Comparison of ENCODE assay signal across 8 cellular contexts in genomic region chr13:20773194-20774080, GRCh38. TPM values are rescaled to one million over a fixed set of nuclear protein-coding genes. Genes with fewer than 3 reads are reported as not detected.
A peak's percentile ranks its signal among the peaks of the same experiment; 100 is the strongest.
DNase-seq lines count a peak whose midpoint lies in the region; ATAC-seq and TF ChIP-seq lines count a peak whose summit lies in the region.

A gene with protein sequence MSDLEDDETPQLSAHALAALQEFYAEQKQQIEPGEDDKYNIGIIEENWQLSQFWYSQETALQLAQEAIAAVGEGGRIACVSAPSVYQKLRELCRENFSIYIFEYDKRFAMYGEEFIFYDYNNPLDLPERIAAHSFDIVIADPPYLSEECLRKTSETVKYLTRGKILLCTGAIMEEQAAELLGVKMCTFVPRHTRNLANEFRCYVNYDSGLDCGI (minus strand): TSS chr13:20773961. CDS start chr13:20757598, 16,363 bp downstream.

- peaks cover 17% of the 10 kb centered on the region for H3K9me3 Mint-ChIP-seq in dendritic cell treated with granulocyte-macrophage colony-stimulating factor and Interleukin-4, amounts not matched to agents 40 ng/mL and 50 ng/mL, for 4 days

- H3K4me1 Mint-ChIP-seq in dendritic cell treated with granulocyte-macrophage colony-stimulating factor and Interleukin-4, amounts not matched to agents 40 ng/mL and 50 ng/mL, for 4 days (ENCODE audit: low read depth), result peaks cover 14% of the 10 kb centered on the region

- no peak for TF ChIP-seq CTCF in left lung (IDR thresholded peaks at IDR 0.05)

- H3K27me3 Mint-ChIP-seq in dendritic cell treated with granulocyte-macrophage colony-stimulating factor and Interleukin-4, amounts not matched to agents 40 ng/mL and 50 ng/mL, for 4 days, result no peaks in the 10 kb centered on the region

- intact Hi-C loops in dendritic cell treated with granulocyte-macrophage colony-stimulating factor and Interleukin-4, amounts not matched to agents 40 ng/mL and 50 ng/mL, for 4 days (cut with micrococcal nuclease), result loop anchor here (5.0 kb wide), 2 partner anchors 61 to 206 kb away; partner anchors contain the start of gene IFT88
- intact Hi-C loops in left lung (cut with DNase I), result no loop called here

- H3K36me3 Mint-ChIP-seq in dendritic cell treated with granulocyte-macrophage colony-stimulating factor and Interleukin-4, amounts not matched to agents 40 ng/mL and 50 ng/mL, for 4 days (ENCODE audit: low read depth), result peaks cover 26% of the 10 kb centered on the region

- H3K4me3 Mint-ChIP-seq in dendritic cell treated with granulocyte-macrophage colony-stimulating factor and Interleukin-4, amounts not matched to agents 40 ng/mL and 50 ng/mL, for 4 days, result peak within 1 kb of the TSS; percentile 87

- H3K27me3 ChIP-seq in BLaER1, result no peaks in the 10 kb centered on the region
- H3K27me3 ChIP-seq in left lung, result no peaks in the 10 kb centered on the region

- peaks cover 32% of the 10 kb centered on the region for H3K9me3 ChIP-seq in BLaER1
- peaks cover 0 to 3% of the 10 kb centered on the region in 2 donors for H3K9me3 ChIP-seq in left lung

- peak within 1 kb of the TSS; percentile 89 for H3K4me2 ChIP-seq in BLaER1

- H3K4me1 ChIP-seq in BLaER1, result peaks cover 17% of the 10 kb centered on the region
- H3K4me1 ChIP-seq in left lung, result peaks cover 7 to 13% of the 10 kb centered on the region in 2 donors

- peak within 1 kb of the TSS; percentile 76 for H3K4me3 ChIP-seq in BLaER1
- H3K4me3 ChIP-seq in left lung, result peak within 1 kb of the TSS; percentile 51 to 69

- ATAC-seq in GM19351 (IDR thresholded peaks at IDR 0.05; ENCODE audit: unreplicated experiment) (peak; percentile 81), HG03520 (IDR thresholded peaks at IDR 0.05; ENCODE audit: unreplicated experiment) (peak; percentile 84), left lung (peak; percentile 98)

- H4K20me1 ChIP-seq in BLaER1, result no peaks in the 10 kb centered on the region

- H3K36me3 ChIP-seq in BLaER1, result peaks cover 28% of the 10 kb centered on the region
- H3K36me3 ChIP-seq in left lung, result peaks cover 0 to 9% of the 10 kb centered on the region in 2 donors

- H3K27ac Mint-ChIP-seq in dendritic cell treated with granulocyte-macrophage colony-stimulating factor and Interleukin-4, amounts not matched to agents 40 ng/mL and 50 ng/mL, for 4 days, result peak within 1 kb of the TSS; percentile 92

- H3K9ac ChIP-seq in BLaER1, result peak within 1 kb of the TSS; percentile 94

- H3K27ac ChIP-seq in BLaER1, result peak within 1 kb of the TSS; percentile 97
- H3K27ac ChIP-seq in left lung, result peak within 1 kb of the TSS; percentile 90 to 93

- DNase-seq in NCI-H69 (lab: John Stamatoyannopoulos, UW) (peak; percentile 92), left lung (peak; percentile 95 to 98)
- peak; percentile 92 for DNase-seq in activated CD4-positive, alpha-beta T cell treated with anti-CD3 and anti-CD28 coated beads, Interleukin-2, amount 50 U/mL, for 24 hours (ENCODE audit: low read depth in 1 of 2, low spot score in 1 of 2)
- peak; percentile 94 for DNase-seq in stimulated activated CD4-positive, alpha-beta T cell treated with anti-CD3 and anti-CD28 coated beads, Interleukin-2, amount 100 ng/mL, for 4 hours (ENCODE audit: low read depth)

RNA-seq across cellular contexts. Expression of the gene that starts here (rescaled TPM):
- total RNA-seq in left lung, result 10 to 100 TPM in 1 of 2 donors, 1 to 10 TPM in 1; 9.6 to 10.9 TPM

Comparison
In these comparisons a context has a peak if more than half of its experiments do, and no peak if none do; other contexts are left out.
1. Peak in every context shown above with its lines: DNase-seq, ATAC-seq, H3K4me3 ChIP-seq and H3K27ac ChIP-seq.